Comparison of ENCODE assay signal across 2 cellular contexts in genomic region chr4:69093681-69094080, GRCh38.
TF ChIP-seq lines count a peak whose summit lies in the region.

No MANE protein-coding gene starts in this region.

TF ChIP-seq in SK-N-SH, 30 proteins besides CTCF, POLR2A, EP300 and RAD21 (continued from another document):
- TF ChIP-seq ZBTB33 (IDR thresholded peaks at IDR 0.05; ENCODE audit: borderline replicate concordance, low read depth) (no peak), FOSL2 (IDR thresholded peaks at IDR 0.05; ENCODE audit: borderline replicate concordance, low read depth) (no peak), GATA2 (CRISPR knock-in tag; IDR thresholded peaks at IDR 0.05) (no peak)

TF ChIP-seq in SK-N-SH treated with all-trans-retinoic acid at 6 μM for 48 hours, 23 proteins besides CTCF, POLR2A, EP300 and RAD21 (continued from another document):
- TF ChIP-seq CREB5 (CRISPR knock-in tag; IDR thresholded peaks at IDR 0.05; ENCODE audit: low read depth): no peak
- TF ChIP-seq ZC3H10 (CRISPR knock-in tag; IDR thresholded peaks at IDR 0.05): no peak
